Comparison of ENCODE assay signal across 1 cellular context in genomic region chr18:9671214-9671613, GRCh38.
TF ChIP-seq lines count a peak whose summit lies in the region.

No MANE protein-coding gene starts in this region.

TF ChIP-seq in IMR-90, 13 proteins besides CTCF, POLR2A, EP300 and RAD21:
- TF ChIP-seq MXI1 (IDR thresholded peaks at IDR 0.05; ENCODE audit: borderline replicate concordance, low read depth, low read length) (no peak), USF2 (IDR thresholded peaks at IDR 0.05; ENCODE audit: low read depth, low read length) (no peak), CEBPB (IDR thresholded peaks at IDR 0.05; ENCODE audit: low read depth, low read length) (no peak), CHD1 (IDR thresholded peaks at IDR 0.05; ENCODE audit: low read depth, low read length) (no peak)
